ENCODE assay signal across 11 cellular contexts in genomic region chr17:83191388-83192160, GRCh38.
A peak's percentile ranks its signal among the peaks of the same experiment; 100 is the strongest.
DNase-seq lines count a peak whose midpoint lies in the region; ATAC-seq and TF ChIP-seq lines count a peak whose summit lies in the region.
"Had no signal": no experiment of that assay in that cellular context is flagged by ENCODE, and none has a peak within 500 bp of the region (broad histone marks: within the 10 kb centered on the region; RNA-seq: fewer than 3 reads in every experiment).

No MANE protein-coding gene starts in this region.

- 81 to 82% methylated on average over 5 to 11 of the region's 11 CpGs for WGBS in upper lobe of left lung, 2 donors

- no peak for TF ChIP-seq POLR2A in upper lobe of left lung (IDR thresholded peaks at IDR 0.05)

- peaks cover 73% of the 10 kb centered on the region for H3K4me1 Mint-ChIP-seq in chondrocyte (ENCODE audit: low read depth)
- H3K4me1 Mint-ChIP-seq in natural killer cell treated with Interleukin-12 subunit alpha and Interleukin-12 subunit beta and Interleukin-15 and Interleukin-18, amount 100 ng/mL, for 72 hours (ENCODE audit: low read depth in 2 of 2), result peaks cover 28 to 49% of the 10 kb centered on the region in 2 donors

- TF ChIP-seq CTCF in chondrocyte (IDR thresholded peaks at IDR 0.05), result peak; percentile 41
- TF ChIP-seq CTCF in upper lobe of left lung (IDR thresholded peaks at IDR 0.05), result no peak
- no peak for TF ChIP-seq CTCF in omental fat pad (IDR thresholded peaks at IDR 0.05)

- H3K9me3 ChIP-seq in upper lobe of left lung, result no peaks in the 10 kb centered on the region

- ATAC-seq in natural killer cell treated with Interleukin-12 subunit alpha and Interleukin-12 subunit beta and Interleukin-15 and Interleukin-18, amount 100 ng/mL, for 72 hours, result no peak
- ATAC-seq in upper lobe of left lung (ENCODE audit: low FRiP score in 2 of 2), result no peak
- no peak for ATAC-seq in omental fat pad (ENCODE audit: low FRiP score)
- ATAC-seq in GM18861 (IDR thresholded peaks at IDR 0.05; ENCODE audit: unreplicated experiment), result no peak

- no peaks in the 10 kb centered on the region for H3K27me3 Mint-ChIP-seq in chondrocyte (ENCODE audit: low read depth)
- H3K27me3 Mint-ChIP-seq in natural killer cell treated with Interleukin-12 subunit alpha and Interleukin-12 subunit beta and Interleukin-15 and Interleukin-18, amount 100 ng/mL, for 72 hours, result peaks cover 7 to 10% of the 10 kb centered on the region in 2 donors

- no peak for TF ChIP-seq EP300 in upper lobe of left lung (IDR thresholded peaks at IDR 0.05)

- no peaks in the 10 kb centered on the region for H3K27me3 ChIP-seq in upper lobe of left lung

- peaks cover 8% of the 10 kb centered on the region for H3K9me3 Mint-ChIP-seq in chondrocyte (ENCODE audit: low read depth)
- H3K9me3 Mint-ChIP-seq in natural killer cell treated with Interleukin-12 subunit alpha and Interleukin-12 subunit beta and Interleukin-15 and Interleukin-18, amount 100 ng/mL, for 72 hours, result no peaks in the 10 kb centered on the region

- H3K4me1 ChIP-seq in upper lobe of left lung, result peaks cover 15 to 42% (median 25%) of the 10 kb centered on the region in 4 donors

- H3K36me3 Mint-ChIP-seq in chondrocyte (ENCODE audit: low read depth), result peaks cover 3% of the 10 kb centered on the region
- H3K36me3 Mint-ChIP-seq in natural killer cell treated with Interleukin-12 subunit alpha and Interleukin-12 subunit beta and Interleukin-15 and Interleukin-18, amount 100 ng/mL, for 72 hours, result peaks cover 4% of the 10 kb centered on the region
- H3K36me3 Mint-ChIP-seq: brain had no signal

- no peaks in the 10 kb centered on the region for H3K36me3 ChIP-seq in upper lobe of left lung

- H3K27ac Mint-ChIP-seq in chondrocyte (ENCODE audit: unreplicated experiment), result no peak overlapping the region
- peak overlapping the region; percentile 51 to 59 for H3K27ac Mint-ChIP-seq in natural killer cell treated with Interleukin-12 subunit alpha and Interleukin-12 subunit beta and Interleukin-15 and Interleukin-18, amount 100 ng/mL, for 72 hours
- H3K27ac Mint-ChIP-seq: brain had no signal

- DNase-seq in activated effector memory CD4-positive, alpha-beta T cell treated with anti-CD3 and anti-CD28 coated beads, Interleukin-2, amount 50 U/mL, for 16 hours, result peak; percentile 55
- no peak for DNase-seq in activated effector memory CD4-positive, alpha-beta T cell treated with Interleukin-2 at 50 U/mL for 16 hours
- DNase-seq in chondrocyte (ENCODE audit: low spot score) (peak; percentile 62), upper lobe of left lung (peak in 1 of 2 donors; percentile 17), omental fat pad (ENCODE audit: low spot score) (no peak), cerebellar cortex (ENCODE audit: low spot score) (no peak)
- DNase-seq in natural killer cell treated with Interleukin-12 subunit alpha and Interleukin-12 subunit beta and Interleukin-15 and Interleukin-18, amount 100 ng/mL, for 72 hours (ENCODE audit: low spot score), result peak; percentile 55
- DNase-seq: DMS79 treated with DMSO at 0.1 percent for 48 hours, MV-4-11 had no signal

- H3K4me3 Mint-ChIP-seq in chondrocyte (ENCODE audit: unreplicated experiment), result no peak overlapping the region
- no peak overlapping the region for H3K4me3 Mint-ChIP-seq in natural killer cell treated with Interleukin-12 subunit alpha and Interleukin-12 subunit beta and Interleukin-15 and Interleukin-18, amount 100 ng/mL, for 72 hours
- H3K4me3 Mint-ChIP-seq: brain had no signal

- H3K4me3 ChIP-seq in upper lobe of left lung, result no peak overlapping the region

- H3K27ac ChIP-seq in upper lobe of left lung, result peak overlapping the region; percentile 23 to 73 (median 56)

Comparison
In these comparisons a context has a peak if more than half of its experiments do, and no peak if none do; other contexts are left out.
1. DNase-seq: peak in activated effector memory CD4-positive, alpha-beta T cell treated with anti-CD3 and anti-CD28 coated beads, Interleukin-2, amount 50 U/mL, for 16 hours (single experiment), chondrocyte (single experiment) and natural killer cell treated with Interleukin-12 subunit alpha and Interleukin-12 subunit beta and Interleukin-15 and Interleukin-18, amount 100 ng/mL, for 72 hours (single experiment); none in activated effector memory CD4-positive, alpha-beta T cell treated with Interleukin-2 at 50 U/mL for 16 hours (single experiment), omental fat pad (single experiment) and cerebellar cortex (single experiment).